ENCODE assay signal across 8 cellular contexts in genomic region chr1:51433269-51433971, GRCh38.
DNase-seq lines count a peak whose midpoint lies in the region; ATAC-seq and TF ChIP-seq lines count a peak whose summit lies in the region.

No MANE protein-coding gene starts in this region.

- intact Hi-C loops in uterus (cut with DNase I; ENCODE audit: low total_unique reads) = no loop called here

- peaks cover 48% of the 10 kb centered on the region for H3K36me3 Mint-ChIP-seq in stimulated activated memory B cell treated with anti-CD40 and anti-IgM and Interleukin-4, amounts not matched to agents 10 μg/mL and 1 μg/mL and 100 μg/mL, for 72 hours

- no peak overlapping the region for H3K9ac ChIP-seq in SK-N-SH

- no peaks in the 10 kb centered on the region for H3K79me2 ChIP-seq in SK-N-SH (ENCODE audit: insufficient read depth)

- POLR2A ChIA-PET in SK-N-SH (lab: Yijun Ruan, JAX) = no interaction called here

- H4K20me1 ChIP-seq in SK-N-SH (ENCODE audit: insufficient read depth) = no peaks in the 10 kb centered on the region

- no peak overlapping the region for H3K4me2 ChIP-seq in SK-N-SH

- peak overlapping the region; percentile 30 to 44; a peak in 2 of 4 replicates for H3K27ac ChIP-seq in SK-N-SH (ENCODE audit: low read depth in 2 of 2, low read length in 1 of 2)
- H3K27ac ChIP-seq in gastroesophageal sphincter = peak overlapping the region in 1 of 4 donors; percentile 15
- H3K27ac ChIP-seq in uterus = peak overlapping the region in 1 of 2 donors; percentile 46

- WGBS in SK-N-SH (ENCODE audit: low lambda C conversion rate) = 90% methylated on average over 4 of the region's 4 CpGs
- 77 to 78% methylated on average over 4 of the region's 4 CpGs for WGBS in gastroesophageal sphincter (ENCODE audit: low coverage in 1 of 2), 2 donors

- TF ChIP-seq EP300 in SK-N-SH (IDR thresholded peaks at IDR 0.05; ENCODE audit: borderline replicate concordance in 1 of 2, low read depth in 1 of 2, low read length in 1 of 2) (no peak), gastroesophageal sphincter (IDR thresholded peaks at IDR 0.05) (no peak)

- TF ChIP-seq CTCF in SK-N-SH (IDR thresholded peaks at IDR 0.05) = no peak
- TF ChIP-seq CTCF in gastroesophageal sphincter (IDR thresholded peaks at IDR 0.05) = no peak
- no peak for TF ChIP-seq CTCF in uterus (IDR thresholded peaks at IDR 0.05)

- TF ChIP-seq POLR2A in gastroesophageal sphincter (IDR thresholded peaks at IDR 0.05) = no peak
- TF ChIP-seq POLR2A in uterus (IDR thresholded peaks at IDR 0.05) = no peak

- no peak overlapping the region for H3K4me3 Mint-ChIP-seq in stimulated activated memory B cell treated with anti-CD40 and anti-IgM and Interleukin-4, amounts not matched to agents 10 μg/mL and 1 μg/mL and 100 μg/mL, for 72 hours

- H3K4me3 ChIP-seq in SK-N-SH (ENCODE audit: low read depth in 2 of 2, low read length in 1 of 2) (no peak overlapping the region), gastroesophageal sphincter (no peak overlapping the region), uterus (no peak overlapping the region)

- CTCF ChIA-PET in SK-N-SH (lab: Yijun Ruan, JAX) = no interaction called here

- H3K4me1 ChIP-seq in SK-N-SH (ENCODE audit: control insufficient read depth in 1 of 2, insufficient read depth in 2 of 2, low read depth in 1 of 2, low read length in 1 of 2) = peaks cover 0 to 9% of the 10 kb centered on the region in 2 experiments; a peak in 1 of 4 replicates
- H3K4me1 ChIP-seq in gastroesophageal sphincter = peaks cover 0 to 4% (median 0%) of the 10 kb centered on the region in 3 donors
- H3K4me1 ChIP-seq in uterus = peaks cover 0 to 6% of the 10 kb centered on the region in 2 donors

- H3K27ac Mint-ChIP-seq in stimulated activated memory B cell treated with anti-CD40 and anti-IgM and Interleukin-4, amounts not matched to agents 10 μg/mL and 1 μg/mL and 100 μg/mL, for 72 hours = peak overlapping the region; percentile 35

- peaks cover 27% of the 10 kb centered on the region for H3K4me1 Mint-ChIP-seq in stimulated activated memory B cell treated with anti-CD40 and anti-IgM and Interleukin-4, amounts not matched to agents 10 μg/mL and 1 μg/mL and 100 μg/mL, for 72 hours

- H3F3A ChIP-seq in SK-N-SH (replicated peaks; ENCODE audit: insufficient read depth) = no peaks in the 10 kb centered on the region

- DNase-seq in NCI-H2029 (lab: John Stamatoyannopoulos, UW) = peak; percentile 40
- DNase-seq in NCI-H2029 treated with DMSO at 0.1 percent for 48 hours (lab: John Stamatoyannopoulos, UW) = no peak
- DNase-seq in SK-N-SH = no peak
- DNase-seq in GM19238 (ENCODE audit: insufficient read length, low spot score) = no peak
- DNase-seq in NCI-H82 treated with DMSO at 0.1 percent for 48 hours (lab: John Stamatoyannopoulos, UW; ENCODE audit: unreplicated experiment) = no peak
- DNase-seq in uterus = no peak

- TF ChIP-seq RAD21 in SK-N-SH (IDR thresholded peaks at IDR 0.05; ENCODE audit: low read length) = no peak

- ATAC-seq in gastroesophageal sphincter = peak; percentile 61
- ATAC-seq in stimulated activated memory B cell treated with anti-CD40 and anti-IgM and Interleukin-4, amounts not matched to agents 10 μg/mL and 1 μg/mL and 100 μg/mL, for 72 hours = no peak

- H3K27me3 Mint-ChIP-seq in stimulated activated memory B cell treated with anti-CD40 and anti-IgM and Interleukin-4, amounts not matched to agents 10 μg/mL and 1 μg/mL and 100 μg/mL, for 72 hours = no peaks in the 10 kb centered on the region

- no peaks in the 10 kb centered on the region for H3K9me2 ChIP-seq in SK-N-SH

- H2AFZ ChIP-seq in SK-N-SH (ENCODE audit: low read depth) = no peak overlapping the region

- no peaks in the 10 kb centered on the region for H3K9me3 Mint-ChIP-seq in stimulated activated memory B cell treated with anti-CD40 and anti-IgM and Interleukin-4, amounts not matched to agents 10 μg/mL and 1 μg/mL and 100 μg/mL, for 72 hours

- H3K36me3 ChIP-seq in SK-N-SH (replicated peaks in 1 of 2; ENCODE audit: control insufficient read depth in 1 of 2, insufficient read depth in 2 of 2, low read length in 1 of 2) (peaks cover 19 to 71% of the 10 kb centered on the region in 2 experiments), gastroesophageal sphincter (peaks cover 3 to 84% of the 10 kb centered on the region in 2 donors), uterus (no peaks in the 10 kb centered on the region)

- H3K27me3 ChIP-seq in SK-N-SH (ENCODE audit: insufficient read depth) = no peaks in the 10 kb centered on the region
- H3K27me3 ChIP-seq in gastroesophageal sphincter = no peaks in the 10 kb centered on the region
- no peaks in the 10 kb centered on the region for H3K27me3 ChIP-seq in uterus

- H3K9me3 ChIP-seq in SK-N-SH = no peaks in the 10 kb centered on the region
- H3K9me3 ChIP-seq in gastroesophageal sphincter = no peaks in the 10 kb centered on the region
- H3K9me3 ChIP-seq in uterus = no peaks in the 10 kb centered on the region

TF ChIP-seq in SK-N-SH, 30 proteins besides CTCF, POLR2A, EP300 and RAD21:
- no peak for TF ChIP-seq USF2 (IDR thresholded peaks at IDR 0.05; ENCODE audit: borderline replicate concordance, low read depth, low read length)
- TF ChIP-seq TCF12 (IDR thresholded peaks at IDR 0.05) = no peak
- no peak for TF ChIP-seq FOXJ3 (CRISPR knock-in tag; IDR thresholded peaks at IDR 0.05)
- no peak for TF ChIP-seq MAX (IDR thresholded peaks at IDR 0.05; ENCODE audit: low read depth)
- no peak for TF ChIP-seq JUND (IDR thresholded peaks at IDR 0.05)
